ENCODE assay signal across 11 cellular contexts in the genomic region with DNA sequence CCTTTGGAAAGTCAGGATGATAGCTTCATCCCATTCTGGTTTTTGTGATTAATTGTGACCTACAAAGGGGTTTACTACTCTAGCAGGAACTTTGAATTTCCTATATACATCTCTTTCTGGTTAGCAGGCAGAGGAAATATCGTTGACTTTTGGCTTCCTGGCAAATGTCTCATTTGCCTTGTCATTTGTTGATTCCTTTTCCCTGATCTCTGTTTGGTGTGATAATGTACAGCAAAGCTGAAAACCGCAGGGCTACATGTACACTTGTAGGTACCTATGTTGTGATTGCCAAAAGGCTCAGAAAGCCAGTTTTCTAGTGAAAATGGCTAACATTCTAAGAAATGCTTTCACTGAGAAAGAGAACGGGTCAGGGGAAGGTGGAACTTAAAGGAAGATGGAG. TPM values are rescaled to one million over a fixed set of nuclear protein-coding genes. Genes with fewer than 3 reads are reported as not detected.
DNase-seq lines count a peak whose midpoint lies in the region; TF ChIP-seq lines count a peak whose summit lies in the region.
"Had no signal": no experiment of that assay in that cellular context is flagged by ENCODE, and none has a peak within 500 bp of the region (broad histone marks: within the 10 kb centered on the region; RNA-seq: fewer than 3 reads in every experiment).

No MANE protein-coding gene starts in this region.

- no peaks in the 10 kb centered on the region for H3K36me3 Mint-ChIP-seq in IgD-negative memory B cell

- H3K14ac ChIP-seq in mesenchymal stem cell (ENCODE audit: low read length in 2 of 2): no peak overlapping the region

- H3K36me3 ChIP-seq in ACC112 (ENCODE audit: insufficient read depth, low read length) (peaks cover 22% of the 10 kb centered on the region), adrenal gland (replicated peaks in 1 of 2) (no peaks in the 10 kb centered on the region), mesenchymal stem cell (ENCODE audit: control insufficient read depth in 1 of 2, insufficient read depth in 2 of 2, low read depth in 1 of 2, low read length in 2 of 2) (peaks cover 5 to 43% of the 10 kb centered on the region in 2 experiments)

- H2BK5ac ChIP-seq in mesenchymal stem cell (ENCODE audit: low read depth, low read length, poor library complexity, severe bottlenecking): no peak overlapping the region

- peak overlapping the region in 1 of 2 experiments; percentile 30 for H3K18ac ChIP-seq in mesenchymal stem cell (ENCODE audit: low read depth in 1 of 2, low read length in 2 of 2)

- peaks cover 66% of the 10 kb centered on the region for H3K4me1 ChIP-seq in ACC112 (ENCODE audit: control insufficient read depth, insufficient read depth, low read length, unreplicated experiment)
- H3K4me1 ChIP-seq in adrenal gland (replicated peaks in 1 of 2): peaks cover 18 to 43% of the 10 kb centered on the region in 2 donors
- H3K4me1 ChIP-seq in mesenchymal stem cell (ENCODE audit: control insufficient read depth, insufficient read depth, low read depth, low read length): peaks cover 3% of the 10 kb centered on the region

- TF ChIP-seq POLR2A in adrenal gland (IDR thresholded peaks at IDR 0.05): no peak

- H3K9me3 Mint-ChIP-seq in IgD-negative memory B cell: no peaks in the 10 kb centered on the region

- peak overlapping the region; percentile 73 for H2AK5ac ChIP-seq in mesenchymal stem cell (ENCODE audit: low read length, severe bottlenecking)

- H4K8ac ChIP-seq in mesenchymal stem cell (ENCODE audit: low read length): no peak overlapping the region

- H3K9me3 ChIP-seq in adrenal gland (replicated peaks in 1 of 3) (no peaks in the 10 kb centered on the region), mesenchymal stem cell (ENCODE audit: control insufficient read depth, low read length) (no peaks in the 10 kb centered on the region)

- no peak overlapping the region for H2BK15ac ChIP-seq in mesenchymal stem cell (ENCODE audit: low read depth, poor library complexity, severe bottlenecking)

- 52 to 73% (median 60%) methylated on average over 3 of the region's 3 CpGs for WGBS in adrenal gland, 4 donors
- WGBS in mesenchymal stem cell: 86% methylated on average over 3 of the region's 3 CpGs

- H3K4me3 Mint-ChIP-seq in IgD-negative memory B cell: no peak overlapping the region

- H3K23ac ChIP-seq in mesenchymal stem cell (ENCODE audit: low read length in 2 of 2): no peak overlapping the region

- H4K91ac ChIP-seq in mesenchymal stem cell (ENCODE audit: low read length): no peak overlapping the region

- H3K4me2 ChIP-seq in mesenchymal stem cell (ENCODE audit: low read length, poor library complexity, severe bottlenecking): no peak overlapping the region

- TF ChIP-seq CTCF in adrenal gland (IDR thresholded peaks at IDR 0.05) (no peak), GM10248 (IDR thresholded peaks at IDR 0.05; ENCODE audit: control extremely low read depth, extremely low read depth, low read depth, missing control alignments) (no peak)

- H3K27ac ChIP-seq in ACC112 (ENCODE audit: low read depth, low read length) (peak overlapping the region; percentile 50), adrenal gland (peak overlapping the region in 3 of 5 donors; percentile 50 to 65 (median 57)), mesenchymal stem cell (ENCODE audit: low read length, poor library complexity, severe bottlenecking) (no peak overlapping the region), caudate nucleus (ENCODE audit: low read depth, low read length) (no peak overlapping the region)
- H3K27ac ChIP-seq: C4-2B had no signal

- H3K4me3 ChIP-seq in ACC112 (ENCODE audit: low read depth, low read length) (no peak overlapping the region), adrenal gland (no peak overlapping the region), mesenchymal stem cell (ENCODE audit: insufficient read depth in 1 of 2, low read depth in 1 of 2, low read length in 2 of 2) (peak overlapping the region in 1 of 2 experiments; percentile 50)

- no peak overlapping the region for H2BK12ac ChIP-seq in mesenchymal stem cell (ENCODE audit: low read length in 2 of 2)

- peak overlapping the region in 1 of 2 experiments; percentile 41 for H3K4ac ChIP-seq in mesenchymal stem cell (ENCODE audit: low read depth in 1 of 2, low read length in 2 of 2)

- H3K79me2 ChIP-seq in ACC112 (ENCODE audit: control insufficient read depth, insufficient read depth, low read length, unreplicated experiment): peaks cover 91% of the 10 kb centered on the region

- no peak overlapping the region for H2BK120ac ChIP-seq in mesenchymal stem cell (ENCODE audit: low read depth, low read length)

- no peaks in the 10 kb centered on the region for H3K27me3 Mint-ChIP-seq in IgD-negative memory B cell

- H3K27ac Mint-ChIP-seq in IgD-negative memory B cell: peak overlapping the region in 2 of 3 donors; percentile 6 to 26

- H3K27me3 ChIP-seq in ACC112 (ENCODE audit: insufficient read depth, low read length): no peaks in the 10 kb centered on the region
- H3K27me3 ChIP-seq in adrenal gland: no peaks in the 10 kb centered on the region
- H3K27me3 ChIP-seq in mesenchymal stem cell (ENCODE audit: control insufficient read depth in 1 of 2, insufficient read depth in 1 of 2, low read length in 2 of 2): no peaks in the 10 kb centered on the region

- DNase-seq in adrenal gland (no peak), mesenchymal stem cell (no peak), NCI-H1105 (lab: John Stamatoyannopoulos, UW) (no peak), GM10248 (ENCODE audit: extremely low spot score) (no peak), hepatic stellate cell (ENCODE audit: low spot score) (no peak), caudate nucleus (lab: John Stamatoyannopoulos, UW) (no peak)
- DNase-seq: Kasumi-1, NCI-H524 treated with DMSO at 0.1 percent for 48 hours had no signal

- peaks cover 12% of the 10 kb centered on the region for H3K79me1 ChIP-seq in mesenchymal stem cell (replicated peaks; ENCODE audit: low read length, poor library complexity, severe bottlenecking)

- POLR2A ChIA-PET in GM10248 (lab: Yijun Ruan, JAX): no interaction called here

- peaks cover 23 to 50% (median 42%) of the 10 kb centered on the region in 3 donors for H3K4me1 Mint-ChIP-seq in IgD-negative memory B cell

- H2AFZ ChIP-seq in ACC112 (ENCODE audit: low read length, unreplicated experiment) (no peak overlapping the region), mesenchymal stem cell (ENCODE audit: low read depth, low read length) (no peak overlapping the region)

- peak overlapping the region; percentile 58 for H3K9ac ChIP-seq in mesenchymal stem cell (ENCODE audit: low read length)

- intact Hi-C loops in adrenal gland (cut with DNase I): no loop called here

- CTCF ChIA-PET in GM10248 (lab: Yijun Ruan, JAX): interaction anchor here (0.7 to 1.9 kb wide), 8 partner anchors 8 to 104 kb away, joined by 3 to 9 read pairs (median 3); no protein-coding TSS in a partner anchor

RNA-seq across cellular contexts. Expression of a gene that starts 44.3 kb away (rescaled TPM):
- polyA plus RNA-seq in IgD-negative memory B cell: 17.0 TPM
- total RNA-seq in adrenal gland: 10 to 100 TPM; 21.2 to 58.8 (median 38.5) TPM
- polyA plus RNA-seq in adrenal gland: 10 to 100 TPM; 19.6 to 96.6 (median 21.2) TPM
- 68.4 TPM for polyA plus RNA-seq in mesenchymal stem cell (2013, experiment 1 of 2)
- polyA plus RNA-seq in mesenchymal stem cell (2013, experiment 2 of 2): 65.1 TPM

Comparison
In these comparisons a context has a peak if more than half of its experiments do, and no peak if none do; other contexts are left out.
1. H3K27ac ChIP-seq: peak in ACC112 (single experiment) and adrenal gland (3 of 5); none in mesenchymal stem cell (single experiment) and caudate nucleus (single experiment).